Comparison of ENCODE assay signal across 1 cellular context in the genomic region with DNA sequence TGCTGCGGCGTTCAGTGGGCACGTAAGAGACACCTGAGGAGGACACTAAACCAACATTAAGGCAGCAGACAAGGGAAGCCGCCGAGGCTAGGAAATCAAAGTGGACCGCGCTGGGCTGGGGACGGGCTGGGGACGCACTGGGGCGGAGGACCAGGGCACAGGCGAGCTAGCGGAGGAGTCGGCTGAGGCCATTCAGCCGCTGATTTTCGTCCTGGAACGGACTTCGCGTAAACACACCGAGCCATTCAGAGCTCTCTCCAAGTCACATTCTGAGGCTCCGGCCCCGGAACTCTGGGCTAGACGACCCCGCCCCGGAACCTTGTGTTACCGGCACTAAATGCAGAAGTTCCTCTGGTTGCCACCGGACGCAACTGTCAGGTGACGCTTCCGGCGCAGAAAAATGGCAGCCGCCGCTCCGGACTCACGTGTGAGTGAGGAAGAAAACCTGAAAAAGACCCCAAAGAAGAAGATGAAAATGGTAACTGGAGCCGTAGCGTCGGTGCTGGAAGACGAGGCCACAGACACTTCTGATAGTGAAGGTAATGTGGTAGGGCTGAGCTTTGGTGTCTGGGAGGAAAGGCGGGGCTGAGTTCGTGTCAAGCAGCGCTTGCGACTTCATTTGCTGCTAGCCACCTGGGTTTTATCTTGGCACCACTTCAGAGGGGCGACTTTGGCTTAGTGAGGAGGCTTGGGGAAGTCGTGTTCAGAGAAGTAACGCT.
TF ChIP-seq lines count a peak whose summit lies in the region.

A gene with protein sequence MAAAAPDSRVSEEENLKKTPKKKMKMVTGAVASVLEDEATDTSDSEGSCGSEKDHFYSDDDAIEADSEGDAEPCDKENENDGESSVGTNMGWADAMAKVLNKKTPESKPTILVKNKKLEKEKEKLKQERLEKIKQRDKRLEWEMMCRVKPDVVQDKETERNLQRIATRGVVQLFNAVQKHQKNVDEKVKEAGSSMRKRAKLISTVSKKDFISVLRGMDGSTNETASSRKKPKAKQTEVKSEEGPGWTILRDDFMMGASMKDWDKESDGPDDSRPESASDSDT (plus strand): TSS at position 377 of the 719 bp plus-strand sequence. CDS start 24 bp downstream, at position 401.

TF ChIP-seq in HepG2, 621 proteins besides CTCF, POLR2A, EP300 and RAD21 (continued from another document and continues in another):
- 0 out of 2 replicates have a peak, but pooled peaks have one; percentile 8 for TF ChIP-seq ZNF468 (CRISPR knock-in tag; IDR thresholded peaks at IDR 0.05)
- no peak for TF ChIP-seq ZNF749 (CRISPR knock-in tag; IDR thresholded peaks at IDR 0.05; ENCODE audit: borderline replicate concordance)
- peak; percentile 97 for TF ChIP-seq TGIF2 (CRISPR knock-in tag; IDR thresholded peaks at IDR 0.05)
- TF ChIP-seq SOX13 (IDR thresholded peaks at IDR 0.05) = no peak
- peak in 1 of 2 experiments; percentile 54; a peak in 1 of 4 replicates for TF ChIP-seq SOX13 (CRISPR knock-in tag; conservative IDR thresholded peaks at IDR 0.05 in 1 of 2, IDR thresholded peaks at IDR 0.05 in 1 of 2)
- TF ChIP-seq HDAC2 (CRISPR knock-in tag; IDR thresholded peaks at IDR 0.05) = peak; percentile 82
- peak; percentile 99 for TF ChIP-seq KLF12 (CRISPR knock-in tag; IDR thresholded peaks at IDR 0.05; ENCODE audit: borderline replicate concordance)
- no peak for TF ChIP-seq TAF15 (IDR thresholded peaks at IDR 0.05; ENCODE audit: low read depth, low read length, poor library complexity, severe bottlenecking)
- no peak for TF ChIP-seq ZNF296 (CRISPR knock-in tag; conservative IDR thresholded peaks at IDR 0.05)
- TF ChIP-seq TEAD3 (CRISPR knock-in tag; optimal IDR thresholded peaks at IDR 0.05; ENCODE audit: borderline replicate concordance) = peak; percentile 83
- TF ChIP-seq ZBTB8A (CRISPR knock-in tag; IDR thresholded peaks at IDR 0.05; ENCODE audit: borderline replicate concordance, low read depth) = 0 out of 2 replicates have a peak, but pooled peaks have one; percentile 78
- TF ChIP-seq RBFOX2 (IDR thresholded peaks at IDR 0.05; ENCODE audit: low read depth, low read length) = peak; percentile 73
- TF ChIP-seq EHMT2 (IDR thresholded peaks at IDR 0.05; ENCODE audit: borderline replicate concordance, low read depth, low read length) = peak; percentile 88; the same call in 1 of the 2 replicates
- no peak for TF ChIP-seq ATM (IDR thresholded peaks at IDR 0.05; ENCODE audit: borderline replicate concordance)
- TF ChIP-seq ZNF782 (CRISPR knock-in tag; IDR thresholded peaks at IDR 0.05; ENCODE audit: borderline replicate concordance) = peak; percentile 72; the same call in 1 of the 2 replicates
- TF ChIP-seq POGZ (CRISPR knock-in tag; IDR thresholded peaks at IDR 0.05) = peak; percentile 86
- 0 out of 2 replicates have a peak, but pooled peaks have one; percentile 41 for TF ChIP-seq ZNF17 (CRISPR knock-in tag; IDR thresholded peaks at IDR 0.05)
- TF ChIP-seq WIZ (CRISPR knock-in tag; IDR thresholded peaks at IDR 0.05) = peak; percentile 22; the same call in 1 of the 2 replicates
- TF ChIP-seq YEATS4 (CRISPR knock-in tag; IDR thresholded peaks at IDR 0.05; ENCODE audit: borderline replicate concordance) = peak; percentile 97
- TF ChIP-seq, protein P1, sequence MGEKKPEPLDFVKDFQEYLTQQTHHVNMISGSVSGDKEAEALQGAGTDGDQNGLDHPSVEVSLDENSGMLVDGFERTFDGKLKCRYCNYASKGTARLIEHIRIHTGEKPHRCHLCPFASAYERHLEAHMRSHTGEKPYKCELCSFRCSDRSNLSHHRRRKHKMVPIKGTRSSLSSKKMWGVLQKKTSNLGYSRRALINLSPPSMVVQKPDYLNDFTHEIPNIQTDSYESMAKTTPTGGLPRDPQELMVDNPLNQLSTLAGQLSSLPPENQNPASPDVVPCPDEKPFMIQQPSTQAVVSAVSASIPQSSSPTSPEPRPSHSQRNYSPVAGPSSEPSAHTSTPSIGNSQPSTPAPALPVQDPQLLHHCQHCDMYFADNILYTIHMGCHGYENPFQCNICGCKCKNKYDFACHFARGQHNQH (CRISPR knock-in tag; IDR thresholded peaks at IDR 0.05) = peak; percentile 80; the same call in 1 of the 2 replicates
- peak; percentile 100 for TF ChIP-seq GABPB1 (CRISPR knock-in tag; IDR thresholded peaks at IDR 0.05)
- peak; percentile 82; the same call in 1 of the 2 replicates for TF ChIP-seq ZNF546 (CRISPR knock-in tag; conservative IDR thresholded peaks at IDR 0.05)
- peak; percentile 49; the same call in 1 of the 2 replicates for TF ChIP-seq ZNF766 (CRISPR knock-in tag; IDR thresholded peaks at IDR 0.05; ENCODE audit: borderline replicate concordance)
- TF ChIP-seq CHD2 (IDR thresholded peaks at IDR 0.05; ENCODE audit: low read depth, low read length) = no peak
- peak; percentile 90 for TF ChIP-seq MYC (CRISPR knock-in tag; IDR thresholded peaks at IDR 0.05; ENCODE audit: borderline replicate concordance)
- peak; percentile 69; the same call in 1 of the 2 replicates for TF ChIP-seq ZSCAN25 (CRISPR knock-in tag; IDR thresholded peaks at IDR 0.05)
- TF ChIP-seq TCF7L2 (IDR thresholded peaks at IDR 0.05; ENCODE audit: low read depth, low read length) = no peak
- TF ChIP-seq SP4 (CRISPR knock-in tag; IDR thresholded peaks at IDR 0.05) = peak; percentile 84
- no peak for TF ChIP-seq SAFB2 (CRISPR knock-in tag; IDR thresholded peaks at IDR 0.05; ENCODE audit: borderline replicate concordance, low read depth)
- TF ChIP-seq U2AF2 (IDR thresholded peaks at IDR 0.05; ENCODE audit: low read depth, low read length) = 0 out of 2 replicates have a peak, but pooled peaks have one; percentile 46
- peak; percentile 90; the same call in 1 of the 2 replicates for TF ChIP-seq SP140L (CRISPR knock-in tag; IDR thresholded peaks at IDR 0.05; ENCODE audit: borderline replicate concordance)
- peak; percentile 25; the same call in 1 of the 2 replicates for TF ChIP-seq ZNF629 (CRISPR knock-in tag; conservative IDR thresholded peaks at IDR 0.05)
- peak; percentile 84 for TF ChIP-seq HOXA5 (CRISPR knock-in tag; IDR thresholded peaks at IDR 0.05)
- TF ChIP-seq GABPA (IDR thresholded peaks at IDR 0.05; ENCODE audit: low read depth, low read length) = peak; percentile 91
- TF ChIP-seq GABPA (CRISPR knock-in tag; IDR thresholded peaks at IDR 0.05; ENCODE audit: low read depth) = peak; percentile 100
- TF ChIP-seq JUN (CRISPR knock-in tag; IDR thresholded peaks at IDR 0.05) = peak; percentile 49; the same call in 1 of the 2 replicates
- TF ChIP-seq, protein P2, sequence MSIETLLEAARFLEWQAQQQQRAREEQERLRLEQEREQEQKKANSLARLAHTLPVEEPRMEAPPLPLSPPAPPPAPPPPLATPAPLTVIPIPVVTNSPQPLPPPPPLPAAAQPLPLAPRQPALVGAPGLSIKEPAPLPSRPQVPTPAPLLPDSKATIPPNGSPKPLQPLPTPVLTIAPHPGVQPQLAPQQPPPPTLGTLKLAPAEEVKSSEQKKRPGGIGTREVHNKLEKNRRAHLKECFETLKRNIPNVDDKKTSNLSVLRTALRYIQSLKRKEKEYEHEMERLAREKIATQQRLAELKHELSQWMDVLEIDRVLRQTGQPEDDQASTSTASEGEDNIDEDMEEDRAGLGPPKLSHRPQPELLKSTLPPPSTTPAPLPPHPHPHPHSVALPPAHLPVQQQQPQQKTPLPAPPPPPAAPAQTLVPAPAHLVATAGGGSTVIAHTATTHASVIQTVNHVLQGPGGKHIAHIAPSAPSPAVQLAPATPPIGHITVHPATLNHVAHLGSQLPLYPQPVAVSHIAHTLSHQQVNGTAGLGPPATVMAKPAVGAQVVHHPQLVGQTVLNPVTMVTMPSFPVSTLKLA (IDR thresholded peaks at IDR 0.05) = peak; percentile 61; the same call in 1 of the 2 replicates
- TF ChIP-seq FOXA3 (CRISPR knock-in tag; IDR thresholded peaks at IDR 0.05) = peak; percentile 73
- TF ChIP-seq, protein P3, sequence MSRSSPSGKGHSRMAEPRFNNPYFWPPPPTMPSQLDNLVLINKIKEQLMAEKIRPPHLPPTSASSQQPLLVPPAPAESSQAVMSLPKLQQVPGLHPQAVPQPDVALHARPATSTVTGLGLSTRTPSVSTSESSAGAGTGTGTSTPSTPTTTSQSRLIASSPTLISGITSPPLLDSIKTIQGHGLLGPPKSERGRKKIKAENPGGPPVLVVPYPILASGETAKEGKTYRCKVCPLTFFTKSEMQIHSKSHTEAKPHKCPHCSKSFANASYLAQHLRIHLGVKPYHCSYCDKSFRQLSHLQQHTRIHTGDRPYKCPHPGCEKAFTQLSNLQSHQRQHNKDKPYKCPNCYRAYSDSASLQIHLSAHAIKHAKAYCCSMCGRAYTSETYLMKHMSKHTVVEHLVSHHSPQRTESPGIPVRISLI (CRISPR knock-in tag; IDR thresholded peaks at IDR 0.05; ENCODE audit: borderline replicate concordance) = no peak; the same call in 1 of the 2 replicates
- TF ChIP-seq TBX2 (CRISPR knock-in tag; IDR thresholded peaks at IDR 0.05; ENCODE audit: borderline replicate concordance) = peak; percentile 72
- TF ChIP-seq SP2 (CRISPR knock-in tag; IDR thresholded peaks at IDR 0.05) = no peak
- peak; percentile 94 for TF ChIP-seq TARDBP (CRISPR knock-in tag; IDR thresholded peaks at IDR 0.05)
- TF ChIP-seq KLF9 (CRISPR knock-in tag; IDR thresholded peaks at IDR 0.05; ENCODE audit: low read depth) = no peak
- TF ChIP-seq, protein P4, sequence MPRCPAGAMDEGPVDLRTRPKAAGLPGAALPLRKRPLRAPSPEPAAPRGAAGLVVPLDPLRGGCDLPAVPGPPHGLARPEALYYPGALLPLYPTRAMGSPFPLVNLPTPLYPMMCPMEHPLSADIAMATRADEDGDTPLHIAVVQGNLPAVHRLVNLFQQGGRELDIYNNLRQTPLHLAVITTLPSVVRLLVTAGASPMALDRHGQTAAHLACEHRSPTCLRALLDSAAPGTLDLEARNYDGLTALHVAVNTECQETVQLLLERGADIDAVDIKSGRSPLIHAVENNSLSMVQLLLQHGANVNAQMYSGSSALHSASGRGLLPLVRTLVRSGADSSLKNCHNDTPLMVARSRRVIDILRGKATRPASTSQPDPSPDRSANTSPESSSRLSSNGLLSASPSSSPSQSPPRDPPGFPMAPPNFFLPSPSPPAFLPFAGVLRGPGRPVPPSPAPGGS (CRISPR knock-in tag; IDR thresholded peaks at IDR 0.05) = peak; percentile 69; the same call in 1 of the 2 replicates
- TF ChIP-seq DNMT3B (CRISPR knock-in tag; conservative IDR thresholded peaks at IDR 0.05) = no peak; the same call in 1 of the 2 replicates
- TF ChIP-seq TSC22D2 (CRISPR knock-in tag; IDR thresholded peaks at IDR 0.05; ENCODE audit: borderline replicate concordance) = peak; percentile 91; the same call in 1 of the 2 replicates
- TF ChIP-seq KLF13 (CRISPR knock-in tag; IDR thresholded peaks at IDR 0.05) = peak; percentile 69; the same call in 1 of the 2 replicates
- peak; percentile 69 for TF ChIP-seq ZFY (CRISPR knock-in tag; IDR thresholded peaks at IDR 0.05)
- peak; percentile 83 for TF ChIP-seq MED1 (CRISPR knock-in tag; IDR thresholded peaks at IDR 0.05)
- TF ChIP-seq, protein P5, sequence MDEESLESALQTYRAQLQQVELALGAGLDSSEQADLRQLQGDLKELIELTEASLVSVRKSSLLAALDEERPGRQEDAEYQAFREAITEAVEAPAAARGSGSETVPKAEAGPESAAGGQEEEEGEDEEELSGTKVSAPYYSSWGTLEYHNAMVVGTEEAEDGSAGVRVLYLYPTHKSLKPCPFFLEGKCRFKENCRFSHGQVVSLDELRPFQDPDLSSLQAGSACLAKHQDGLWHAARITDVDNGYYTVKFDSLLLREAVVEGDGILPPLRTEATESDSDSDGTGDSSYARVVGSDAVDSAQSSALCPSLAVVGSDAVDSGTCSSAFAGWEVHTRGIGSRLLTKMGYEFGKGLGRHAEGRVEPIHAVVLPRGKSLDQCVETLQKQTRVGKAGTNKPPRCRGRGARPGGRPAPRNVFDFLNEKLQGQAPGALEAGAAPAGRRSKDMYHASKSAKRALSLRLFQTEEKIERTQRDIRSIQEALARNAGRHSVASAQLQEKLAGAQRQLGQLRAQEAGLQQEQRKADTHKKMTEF (CRISPR knock-in tag; IDR thresholded peaks at IDR 0.05) = peak; percentile 96
- no peak for TF ChIP-seq ZNF10 (CRISPR knock-in tag; IDR thresholded peaks at IDR 0.05; ENCODE audit: borderline replicate concordance, low read depth)
- TF ChIP-seq, protein P6, sequence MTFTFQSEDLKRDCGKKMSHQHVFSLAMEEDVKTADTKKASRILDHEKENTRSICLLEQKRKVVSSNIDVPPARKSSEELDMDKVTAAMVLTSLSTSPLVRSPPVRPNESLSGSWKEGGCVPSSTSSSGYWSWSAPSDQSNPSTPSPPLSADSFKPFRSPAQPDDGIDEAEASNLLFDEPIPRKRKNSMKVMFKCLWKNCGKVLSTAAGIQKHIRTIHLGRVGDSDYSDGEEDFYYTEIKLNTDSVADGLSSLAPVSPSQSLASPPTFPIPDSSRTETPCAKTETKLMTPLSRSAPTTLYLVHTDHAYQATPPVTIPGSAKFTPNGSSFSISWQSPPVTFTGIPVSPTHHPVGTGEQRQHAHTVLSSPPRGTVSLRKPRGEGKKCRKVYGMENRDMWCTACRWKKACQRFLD (CRISPR knock-in tag; IDR thresholded peaks at IDR 0.05; ENCODE audit: borderline replicate concordance) = peak; percentile 64; the same call in 1 of the 2 replicates
- peak; percentile 83; the same call in 1 of the 2 replicates for TF ChIP-seq ELF3 (CRISPR knock-in tag; IDR thresholded peaks at IDR 0.05)
- TF ChIP-seq, protein P7, sequence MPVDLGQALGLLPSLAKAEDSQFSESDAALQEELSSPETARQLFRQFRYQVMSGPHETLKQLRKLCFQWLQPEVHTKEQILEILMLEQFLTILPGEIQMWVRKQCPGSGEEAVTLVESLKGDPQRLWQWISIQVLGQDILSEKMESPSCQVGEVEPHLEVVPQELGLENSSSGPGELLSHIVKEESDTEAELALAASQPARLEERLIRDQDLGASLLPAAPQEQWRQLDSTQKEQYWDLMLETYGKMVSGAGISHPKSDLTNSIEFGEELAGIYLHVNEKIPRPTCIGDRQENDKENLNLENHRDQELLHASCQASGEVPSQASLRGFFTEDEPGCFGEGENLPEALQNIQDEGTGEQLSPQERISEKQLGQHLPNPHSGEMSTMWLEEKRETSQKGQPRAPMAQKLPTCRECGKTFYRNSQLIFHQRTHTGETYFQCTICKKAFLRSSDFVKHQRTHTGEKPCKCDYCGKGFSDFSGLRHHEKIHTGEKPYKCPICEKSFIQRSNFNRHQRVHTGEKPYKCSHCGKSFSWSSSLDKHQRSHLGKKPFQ (CRISPR knock-in tag; IDR thresholded peaks at IDR 0.05; ENCODE audit: insufficient replicate concordance) = peak; percentile 65
- TF ChIP-seq ARNT2 (CRISPR knock-in tag; IDR thresholded peaks at IDR 0.05; ENCODE audit: low read depth) = peak; percentile 90
- TF ChIP-seq, protein P8, sequence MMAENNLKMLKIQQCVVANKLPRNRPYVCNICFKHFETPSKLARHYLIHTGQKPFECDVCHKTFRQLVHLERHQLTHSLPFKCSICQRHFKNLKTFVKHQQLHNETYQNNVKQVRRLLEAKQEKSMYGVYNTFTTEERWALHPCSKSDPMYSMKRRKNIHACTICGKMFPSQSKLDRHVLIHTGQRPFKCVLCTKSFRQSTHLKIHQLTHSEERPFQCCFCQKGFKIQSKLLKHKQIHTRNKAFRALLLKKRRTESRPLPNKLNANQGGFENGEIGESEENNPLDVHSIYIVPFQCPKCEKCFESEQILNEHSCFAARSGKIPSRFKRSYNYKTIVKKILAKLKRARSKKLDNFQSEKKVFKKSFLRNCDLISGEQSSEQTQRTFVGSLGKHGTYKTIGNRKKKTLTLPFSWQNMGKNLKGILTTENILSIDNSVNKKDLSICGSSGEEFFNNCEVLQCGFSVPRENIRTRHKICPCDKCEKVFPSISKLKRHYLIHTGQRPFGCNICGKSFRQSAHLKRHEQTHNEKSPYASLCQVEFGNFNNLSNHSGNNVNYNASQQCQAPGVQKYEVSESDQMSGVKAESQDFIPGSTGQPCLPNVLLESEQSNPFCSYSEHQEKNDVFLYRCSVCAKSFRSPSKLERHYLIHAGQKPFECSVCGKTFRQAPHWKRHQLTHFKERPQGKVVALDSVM (CRISPR knock-in tag; IDR thresholded peaks at IDR 0.05) = peak; percentile 36
- TF ChIP-seq SIX1 (CRISPR knock-in tag; IDR thresholded peaks at IDR 0.05; ENCODE audit: borderline replicate concordance) = 0 out of 2 replicates have a peak, but pooled peaks have one; percentile 17
